ENCODE assay signal across 25 cellular contexts in genomic region chr13:86569119-86569518, GRCh38.
DNase-seq lines count a peak whose midpoint lies in the region; ATAC-seq and TF ChIP-seq lines count a peak whose summit lies in the region.
"Had no signal": no experiment of that assay in that cellular context is flagged by ENCODE, and none has a peak within 500 bp of the region (broad histone marks: within the 10 kb centered on the region; RNA-seq: fewer than 3 reads in every experiment).

No MANE protein-coding gene starts in this region.

- no peaks in the 10 kb centered on the region for H4K20me1 ChIP-seq in IMR-90 (ENCODE audit: insufficient read depth, low read length)
- no peaks in the 10 kb centered on the region for H4K20me1 ChIP-seq in MM.1S (ENCODE audit: insufficient read depth, low read length)

- H3K9me1 ChIP-seq in IMR-90 (ENCODE audit: insufficient read depth, low read length) = 0 out of 2 replicates have a peak, but pooled peaks cover 2% of the 10 kb centered on the region

- intact Hi-C loops in IMR-90 (cut with micrococcal nuclease) (no loop called here), body of pancreas (cut with DNase I) (no loop called here)

- no peak overlapping the region for H2BK20ac ChIP-seq in IMR-90 (ENCODE audit: low read depth, low read length)

- peak; percentile 89 for ATAC-seq in IMR-90 (ENCODE audit: low read depth)
- ATAC-seq in activated CD4-positive, CD25-positive, alpha-beta regulatory T cell treated with anti-CD3 and anti-CD28 coated beads, Interleukin-2, amount 50 U/mL, for 24 hours = no peak
- ATAC-seq in body of pancreas = no peak
- ATAC-seq: CD8-positive, alpha-beta T cell; Panc1 had no signal

- H2BK120ac ChIP-seq in IMR-90 (ENCODE audit: low read depth, low read length) = no peak overlapping the region

- H3K4me2 ChIP-seq in IMR-90 (ENCODE audit: low read depth, low read length) (no peak overlapping the region), MM.1S (ENCODE audit: low read depth, low read length) (no peak overlapping the region)
- H3K4me2 ChIP-seq: KMS-11 had no signal

- H3K27ac ChIP-seq in IMR-90 (ENCODE audit: insufficient read depth, low read length) (no peak overlapping the region), MM.1S (ENCODE audit: low read length) (no peak overlapping the region), body of pancreas (no peak overlapping the region)
- H3K27ac ChIP-seq: C4-2B, KMS-11, SK-N-MC had no signal

- H3K4me3 ChIP-seq in IMR-90 (ENCODE audit: insufficient read depth, low read depth, low read length) = no peak overlapping the region
- no peak overlapping the region for H3K4me3 ChIP-seq in astrocyte of the spinal cord (ENCODE audit: low read depth, low read length)
- H3K4me3 ChIP-seq in fibroblast of mammary gland (ENCODE audit: control insufficient read depth, low read depth, low read length) = no peak overlapping the region
- no peak overlapping the region for H3K4me3 ChIP-seq in MM.1S (ENCODE audit: low read length)
- H3K4me3 ChIP-seq in body of pancreas = no peak overlapping the region
- H3K4me3 ChIP-seq: SK-N-MC had no signal

- no peak overlapping the region for H2AFZ ChIP-seq in IMR-90 (replicated peaks; ENCODE audit: low read length, poor library complexity)
- H2AFZ ChIP-seq in MM.1S (ENCODE audit: low read length) = no peak overlapping the region

- no peaks in the 10 kb centered on the region for H3K79me1 ChIP-seq in IMR-90 (ENCODE audit: low read depth in 1 of 2, low read length in 2 of 2)

- H3K14ac ChIP-seq in IMR-90 (replicated peaks; ENCODE audit: low read depth, low read length) = no peak overlapping the region

- no peak overlapping the region for H2BK15ac ChIP-seq in IMR-90 (ENCODE audit: low read depth, low read length)

- H3K56ac ChIP-seq in IMR-90 (ENCODE audit: extremely low read depth, insufficient read depth, low read length) = no peak overlapping the region

- in situ Hi-C loops in IMR-90 (cut with MboI; ENCODE audit: low sequenced_read_pairs) (no loop called here), astrocyte of the spinal cord (cut with HindIII; ENCODE audit: low sequenced_read_pairs) (no loop called here)

- no peak overlapping the region for H3K23ac ChIP-seq in IMR-90 (ENCODE audit: low read depth, low read length)

- no peak overlapping the region for H4K8ac ChIP-seq in IMR-90 (ENCODE audit: low read depth in 2 of 2, low read length in 2 of 2)

- H3K9ac ChIP-seq in IMR-90 (ENCODE audit: low read depth, low read length) (no peak overlapping the region), MM.1S (ENCODE audit: low read length) (no peak overlapping the region)
- H3K9ac ChIP-seq: KMS-11 had no signal

- BruUV-seq in IMR-90 (replicated peaks; lab: Mats Ljungman, UMichigan) = no TSS peak

- no peaks in the 10 kb centered on the region for H3K9me2 ChIP-seq in MM.1S (replicated peaks; ENCODE audit: insufficient read depth, low read length)

- H3K9me3 ChIP-seq in IMR-90 (ENCODE audit: control insufficient read depth, insufficient read depth, low read length) = no peaks in the 10 kb centered on the region
- no peaks in the 10 kb centered on the region for H3K9me3 ChIP-seq in MM.1S (replicated peaks; ENCODE audit: insufficient read depth, low read length)
- H3K9me3 ChIP-seq in body of pancreas = no peaks in the 10 kb centered on the region
- H3K9me3 ChIP-seq: Caco-2 had no signal

- WGBS in IMR-90 (ENCODE audit: extremely low coverage in 2 of 2, insufficient read length in 1 of 2), 2 experiments = no CpG with 5 or more reads among the region's 1 CpG
- 68 to 72% methylated on average over 1 of the region's 1 CpG for WGBS in body of pancreas, 2 donors

- H2AK5ac ChIP-seq in IMR-90 (ENCODE audit: low read depth, low read length) = no peak overlapping the region

- dilution Hi-C loops in IMR-90 (cut with HindIII; ENCODE audit: low sequenced_read_pairs, unreplicated experiment) = no loop called here

- CTCF ChIA-PET in IMR-90 (lab: Yijun Ruan, JAX) = no interaction called here

- H3K4ac ChIP-seq in IMR-90 (ENCODE audit: low read depth, low read length) = no peak overlapping the region

- no peak overlapping the region for H3K18ac ChIP-seq in IMR-90 (ENCODE audit: low read depth, low read length)

- no peak overlapping the region for H2AK9ac ChIP-seq in IMR-90 (replicated peaks; ENCODE audit: low read depth, low read length, poor library complexity)

- no peak overlapping the region for H2BK5ac ChIP-seq in IMR-90 (ENCODE audit: low read depth, low read length, poor library complexity, severe bottlenecking)

- H3F3A ChIP-seq in MM.1S (ENCODE audit: insufficient read depth, low read length) = no peaks in the 10 kb centered on the region

- no peak overlapping the region for H4K91ac ChIP-seq in IMR-90 (ENCODE audit: insufficient read depth, low read depth, low read length)

- no peaks in the 10 kb centered on the region for H3K36me3 ChIP-seq in IMR-90 (ENCODE audit: control insufficient read depth, insufficient read depth, low read length)
- no peaks in the 10 kb centered on the region for H3K36me3 ChIP-seq in MM.1S (replicated peaks; ENCODE audit: insufficient read depth, low read length)
- H3K36me3 ChIP-seq in body of pancreas (replicated peaks in 1 of 2; ENCODE audit: insufficient read depth in 1 of 2, low read depth in 2 of 2) = no peaks in the 10 kb centered on the region

- H3K27me3 ChIP-seq in IMR-90 (ENCODE audit: control insufficient read depth, insufficient read depth, low read length) = no peaks in the 10 kb centered on the region
- H3K27me3 ChIP-seq in MM.1S (replicated peaks; ENCODE audit: insufficient read depth, low read length) = no peaks in the 10 kb centered on the region
- H3K27me3 ChIP-seq in body of pancreas = no peaks in the 10 kb centered on the region

- TF ChIP-seq POLR2A in IMR-90 (IDR thresholded peaks at IDR 0.05; ENCODE audit: low read depth, low read length) = no peak
- no peak for TF ChIP-seq POLR2A in body of pancreas (IDR thresholded peaks at IDR 0.05)

- DNase-seq in IMR-90 (peak; percentile 71), astrocyte of the spinal cord (ENCODE audit: low read depth, low spot score) (peak; percentile 12), fibroblast of mammary gland (ENCODE audit: low read depth) (peak; percentile 21), MM.1S (no peak), kidney tubule cell (ENCODE audit: low spot score) (no peak), body of pancreas (no peak)
- DNase-seq: Caco-2; CD8-positive, alpha-beta T cell; GF-D8; GOT3; HCEC 1CT; NCI-H1048; NCI-H1417; NCI-H1694; NCI-H2081; NCI-H2171; NCI-H226; NCI-H510A; NCI-H69; SIG-M5 had no signal

- no peak for TF ChIP-seq RAD21 in IMR-90 (IDR thresholded peaks at IDR 0.05; ENCODE audit: low read length)

- H3K4me1 ChIP-seq in IMR-90 (ENCODE audit: control insufficient read depth, insufficient read depth, low read length) = no peaks in the 10 kb centered on the region
- H3K4me1 ChIP-seq in MM.1S (ENCODE audit: low read length) = no peaks in the 10 kb centered on the region
- no peaks in the 10 kb centered on the region for H3K4me1 ChIP-seq in body of pancreas
- H3K4me1 ChIP-seq: Caco-2 had no signal

- H3K79me2 ChIP-seq in MM.1S (ENCODE audit: low read length) = no peaks in the 10 kb centered on the region

- POLR2A ChIA-PET in IMR-90 (lab: Charles Lee; ENCODE audit: unreplicated experiment) = no interaction called here

- TF ChIP-seq CTCF in IMR-90 (conservative IDR thresholded peaks at IDR 0.05; ENCODE audit: low read depth, low read length) = no peak
- no peak for TF ChIP-seq CTCF in astrocyte of the spinal cord (IDR thresholded peaks at IDR 0.05; ENCODE audit: low read depth, low read length)
- TF ChIP-seq CTCF in fibroblast of mammary gland (conservative IDR thresholded peaks at IDR 0.05; ENCODE audit: control insufficient read depth, insufficient read depth, low read depth, low read length) = no peak
- no peak for TF ChIP-seq CTCF in MM.1S (IDR thresholded peaks at IDR 0.05; ENCODE audit: low read length)
- no peak for TF ChIP-seq CTCF in body of pancreas (IDR thresholded peaks at IDR 0.05)

- H4K5ac ChIP-seq in IMR-90 (ENCODE audit: low read depth, low read length) = no peak overlapping the region

TF ChIP-seq in IMR-90, 13 proteins besides CTCF, POLR2A, EP300 and RAD21:
- no peak for TF ChIP-seq MAFK (IDR thresholded peaks at IDR 0.05; ENCODE audit: low read depth, low read length)
TF ChIP-seq in IMR-90: peak in this region for 0.

Comparison
In these comparisons a context has a peak if more than half of its experiments do, and no peak if none do; other contexts are left out.
1. DNase-seq: peak in IMR-90 (single experiment), astrocyte of the spinal cord (single experiment) and fibroblast of mammary gland (single experiment); none in MM.1S (single experiment), kidney tubule cell (single experiment) and body of pancreas (0 of 4).